ENCODE assay signal across 10 cellular contexts in the genomic region with DNA sequence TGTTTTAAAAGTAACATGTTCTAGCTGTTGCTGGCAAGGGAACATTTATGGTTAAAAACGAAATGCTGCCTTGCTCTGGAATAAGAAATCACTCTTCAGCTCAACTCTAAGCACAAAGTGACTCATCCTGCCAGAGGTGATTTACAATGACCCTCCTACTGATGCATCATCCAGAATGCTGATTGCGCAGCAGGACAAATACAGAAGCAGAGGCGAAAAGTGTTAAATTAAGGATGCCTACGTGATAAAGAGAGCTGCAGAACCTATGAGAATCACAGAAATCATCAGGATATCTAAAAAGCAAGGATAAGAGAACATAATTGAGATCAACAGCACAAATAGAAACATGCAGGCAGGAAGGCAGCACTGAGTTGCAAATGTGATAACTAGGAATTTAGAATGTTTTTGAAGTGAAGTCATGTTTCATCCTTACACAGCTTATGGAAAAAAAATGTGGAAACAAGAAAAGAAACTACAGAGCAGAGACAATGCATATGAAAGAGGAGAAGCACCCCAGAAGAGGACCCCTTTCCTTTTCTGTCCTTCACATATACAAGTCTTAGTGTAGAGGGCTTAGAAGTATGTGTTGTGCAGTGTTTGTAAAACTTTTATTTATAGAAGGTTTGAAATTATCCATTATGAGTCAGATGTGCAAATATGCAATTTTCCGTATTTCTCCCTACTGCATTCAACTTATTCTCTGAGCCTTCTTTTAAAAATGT.
DNase-seq lines count a peak whose midpoint lies in the region; ATAC-seq and TF ChIP-seq lines count a peak whose summit lies in the region.
"Had no signal": no experiment of that assay in that cellular context is flagged by ENCODE, and none has a peak within 500 bp of the region (broad histone marks: within the 10 kb centered on the region; RNA-seq: fewer than 3 reads in every experiment).

No MANE protein-coding gene starts in this region.

- H3K4me3 ChIP-seq in coronary artery = peak overlapping the region; percentile 47
- H3K4me3 ChIP-seq: psoas muscle had no signal

- peak; percentile 72 for DNase-seq in Caki2 (ENCODE audit: low read depth)
- DNase-seq in MV-4-11 (lab: John Stamatoyannopoulos, UW) = peak; percentile 50
- no peak for DNase-seq in coronary artery (ENCODE audit: low spot score)
- peak; percentile 67 for DNase-seq in myocyte (ENCODE audit: low read depth)
- DNase-seq in NCI-H1417 (lab: John Stamatoyannopoulos, UW) = no peak
- DNase-seq in stimulated activated CD4-positive, alpha-beta T cell treated with anti-CD3 and anti-CD28 coated beads, Interleukin-2, amount 100 ng/mL, for 24 hours = no peak
- no peak for DNase-seq in NCI-H2196 (lab: John Stamatoyannopoulos, UW; ENCODE audit: unreplicated experiment)
- DNase-seq: psoas muscle had no signal

- peak overlapping the region; percentile 37 to 82 for H3K27ac ChIP-seq in coronary artery
- H3K27ac ChIP-seq: psoas muscle had no signal

- no peak for ATAC-seq in GM18873 (IDR thresholded peaks at IDR 0.05; ENCODE audit: low FRiP score, unreplicated experiment)
- ATAC-seq: Right ventricle myocardium inferior had no signal

- in situ Hi-C loops in Caki2 (cut with HindIII; ENCODE audit: low pct_unique_long_range_greater_than_20kb, low sequenced_read_pairs) = no loop called here

- TF ChIP-seq CTCF in coronary artery (IDR thresholded peaks at IDR 0.05) = no peak

Comparison
In these comparisons a context has a peak if more than half of its experiments do, and no peak if none do; other contexts are left out.
1. DNase-seq: peak in Caki2 (single experiment), MV-4-11 (single experiment) and myocyte (single experiment); none in coronary artery (single experiment), NCI-H1417 (0 of 3), stimulated activated CD4-positive, alpha-beta T cell treated with anti-CD3 and anti-CD28 coated beads, Interleukin-2, amount 100 ng/mL, for 24 hours (0 of 2) and NCI-H2196 (single experiment).